In the genomic region with DNA sequence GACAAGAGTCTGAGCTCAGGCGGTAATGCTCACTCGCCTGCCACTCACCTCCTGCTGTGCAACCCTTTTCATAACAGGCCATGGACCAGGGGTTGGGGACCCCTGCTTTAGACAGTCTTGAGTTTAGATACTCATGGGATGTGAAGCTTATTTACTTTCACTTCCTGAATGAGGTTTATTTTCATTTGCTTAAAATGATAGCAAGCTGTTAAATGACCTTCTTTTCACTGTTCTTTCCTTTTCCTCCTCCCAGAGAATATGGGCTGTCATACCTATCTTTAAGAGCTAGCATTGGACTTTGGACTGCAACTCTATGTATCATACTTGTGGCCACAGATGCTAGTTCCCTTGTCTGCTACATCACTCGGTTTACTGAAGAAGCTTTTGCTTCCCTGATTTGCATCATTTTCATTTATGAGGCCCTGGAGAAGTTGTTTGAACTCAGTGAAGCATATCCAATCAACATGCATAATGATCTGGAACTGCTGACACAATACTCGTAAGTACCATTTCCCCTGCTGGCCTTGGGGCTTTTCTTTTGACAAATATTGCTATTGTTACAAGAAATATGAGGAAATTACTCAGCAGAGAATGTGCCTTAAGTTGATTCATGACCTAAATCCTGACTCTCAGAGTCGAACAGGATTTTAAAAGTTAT, we compare ENCODE assay signal across 9 cellular contexts.
DNase-seq lines count a peak whose midpoint lies in the region; ATAC-seq, FAIRE-seq and TF ChIP-seq lines count a peak whose summit lies in the region.
"Had no signal": no experiment of that assay in that cellular context is flagged by ENCODE, and none has a peak within 500 bp of the region (broad histone marks: within the 10 kb centered on the region; RNA-seq: fewer than 3 reads in every experiment).

No MANE protein-coding gene starts in this region.

- ATAC-seq in HG02678 (IDR thresholded peaks at IDR 0.05; ENCODE audit: unreplicated experiment) (peak; percentile 79), body of pancreas (no peak)

- no peaks in the 10 kb centered on the region for H3K27me3 ChIP-seq in bronchial epithelial cell (ENCODE audit: control insufficient read depth, insufficient read depth, low read length)
- H3K27me3 ChIP-seq in body of pancreas: peaks cover 0 to 4% of the 10 kb centered on the region in 2 donors
- no peaks in the 10 kb centered on the region for H3K27me3 ChIP-seq in uterus

- intact Hi-C loops in body of pancreas (cut with DNase I): no loop called here
- intact Hi-C loops in uterus (cut with DNase I; ENCODE audit: low total_unique reads): no loop called here

- peak; percentile 9 for DNase-seq in activated naive CD4-positive, alpha-beta T cell treated with Interleukin-2 at 50 U/mL for 16 hours
- DNase-seq in activated naive CD4-positive, alpha-beta T cell (lab: John Stamatoyannopoulos, UW): no peak
- DNase-seq in NCI-H187 (lab: John Stamatoyannopoulos, UW): peak; percentile 39 to 53
- peak; percentile 71 for DNase-seq in bronchial epithelial cell (ENCODE audit: low read depth)
- DNase-seq in AG08395 (ENCODE audit: low spot score): no peak
- no peak for DNase-seq in body of pancreas
- DNase-seq in uterus: no peak

- TF ChIP-seq CTCF in bronchial epithelial cell (IDR thresholded peaks at IDR 0.05; ENCODE audit: insufficient read depth, low read length, severe bottlenecking) (no peak), body of pancreas (IDR thresholded peaks at IDR 0.05) (no peak), uterus (IDR thresholded peaks at IDR 0.05) (no peak)

- H3K4me3 ChIP-seq in bronchial epithelial cell (ENCODE audit: low read depth, low read length): no peak overlapping the region
- H3K4me3 ChIP-seq in body of pancreas: no peak overlapping the region
- no peak overlapping the region for H3K4me3 ChIP-seq in uterus

- H3K36me3 ChIP-seq in bronchial epithelial cell (ENCODE audit: control insufficient read depth, insufficient read depth, low read length) (no peaks in the 10 kb centered on the region), body of pancreas (replicated peaks in 1 of 2; ENCODE audit: insufficient read depth in 1 of 2, low read depth in 2 of 2) (no peaks in the 10 kb centered on the region), uterus (no peaks in the 10 kb centered on the region)

- no peaks in the 10 kb centered on the region for H3K9me3 ChIP-seq in body of pancreas
- no peaks in the 10 kb centered on the region for H3K9me3 ChIP-seq in uterus

- WGBS in body of pancreas, 2 donors: 36 to 46% methylated on average over 5 of the region's 5 CpGs

- TF ChIP-seq POLR2A in body of pancreas (IDR thresholded peaks at IDR 0.05): no peak
- no peak for TF ChIP-seq POLR2A in uterus (IDR thresholded peaks at IDR 0.05)

- no peak for FAIRE-seq in bronchial epithelial cell (lab: Jason Lieb, UNC)
- FAIRE-seq: G401.6 had no signal

- no peak overlapping the region for H3K27ac ChIP-seq in body of pancreas
- H3K27ac ChIP-seq in uterus: no peak overlapping the region

- H3K4me1 ChIP-seq in body of pancreas: no peaks in the 10 kb centered on the region
- H3K4me1 ChIP-seq in uterus: no peaks in the 10 kb centered on the region

Comparison
In these comparisons a context has a peak if more than half of its experiments do, and no peak if none do; other contexts are left out.
1. DNase-seq: peak in activated naive CD4-positive, alpha-beta T cell treated with Interleukin-2 at 50 U/mL for 16 hours (single experiment), NCI-H187 (2 of 2) and bronchial epithelial cell (single experiment); none in activated naive CD4-positive, alpha-beta T cell (0 of 4), AG08395 (single experiment), body of pancreas (0 of 4) and uterus (0 of 2).